Comparison of ENCODE assay signal across 15 cellular contexts in genomic region chr11:82906931-82907330, GRCh38. TPM values are rescaled to one million over a fixed set of nuclear protein-coding genes. Genes with fewer than 3 reads are reported as not detected.
DNase-seq lines count a peak whose midpoint lies in the region; ATAC-seq and TF ChIP-seq lines count a peak whose summit lies in the region.
"Had no signal": no experiment of that assay in that cellular context is flagged by ENCODE, and none has a peak within 500 bp of the region (broad histone marks: within the 10 kb centered on the region; RNA-seq: fewer than 3 reads in every experiment).

No MANE protein-coding gene starts in this region.

- H3K27me3 Mint-ChIP-seq in neural crest cell (ENCODE audit: low read depth): no peaks in the 10 kb centered on the region
- H3K27me3 Mint-ChIP-seq: activated CD4-positive, alpha-beta T cell treated with anti-CD3 and anti-CD28 coated beads, Interleukin-2, amount 10 ng/mL, durations not matched to agents 7 days and 5 days; brain had no signal

- peak overlapping the region; percentile 69 for H3K27ac ChIP-seq in OCI-LY1 (ENCODE audit: low read depth, low read length, poor library complexity, severe bottlenecking)
- H3K27ac ChIP-seq: vagina had no signal

- DNase-seq in EH (ENCODE audit: low read depth) (peak; percentile 9), choroid plexus epithelial cell (ENCODE audit: low read depth) (peak; percentile 25), neural crest cell (ENCODE audit: low read depth, low spot score) (no peak), left colon (no peak), AML-193 (lab: John Stamatoyannopoulos, UW) (no peak)
- DNase-seq in activated CD8-positive, alpha-beta memory T cell treated with anti-CD3 and anti-CD28 coated beads, Interleukin-2, amount 50 U/mL, for 48 hours: no peak
- DNase-seq: activated CD4-positive, alpha-beta T cell treated with anti-CD3 and anti-CD28 coated beads, Interleukin-2, amount 10 ng/mL, durations not matched to agents 7 days and 5 days; glutamatergic neuron; MG63; RPMI8226; stimulated activated CD4-positive, alpha-beta T cell treated with anti-CD3 and anti-CD28 coated beads, Interleukin-4, amount 100 ng/mL, for 1 hour had no signal

- TF ChIP-seq CTCF in OCI-LY1 (IDR thresholded peaks at IDR 0.05; ENCODE audit: low read length) (no peak), choroid plexus epithelial cell (conservative IDR thresholded peaks at IDR 0.05; ENCODE audit: low read depth, low read length) (no peak), neural crest cell (conservative IDR thresholded peaks at IDR 0.05) (no peak)

- peak overlapping the region; percentile 20 for H3K4me3 Mint-ChIP-seq in neural crest cell
- H3K4me3 Mint-ChIP-seq: activated CD4-positive, alpha-beta T cell treated with anti-CD3 and anti-CD28 coated beads, Interleukin-2, amount 10 ng/mL, durations not matched to agents 7 days and 5 days had no signal

- H3K27me3 ChIP-seq in OCI-LY1 (ENCODE audit: insufficient read depth, low read length): no peaks in the 10 kb centered on the region
- H3K27me3 ChIP-seq: MG63, vagina had no signal

- no peaks in the 10 kb centered on the region for H3K9me2 ChIP-seq in OCI-LY1 (ENCODE audit: low read depth, low read length)

- no peaks in the 10 kb centered on the region for H3F3A ChIP-seq in OCI-LY1 (ENCODE audit: insufficient read depth, low read length)

- H3K79me2 ChIP-seq in OCI-LY1 (ENCODE audit: insufficient read depth, low read length): peaks cover 85% of the 10 kb centered on the region

- intact Hi-C loops in left colon (cut with DNase I, micrococcal nuclease): loop anchor here in 1 of 2 donors (10.0 kb wide), 3 partner anchors 168 to 348 kb away; partner anchors contain the start of genes ANKRD42 and RAB30

- H3K4me1 Mint-ChIP-seq in neural crest cell: peaks cover 44% of the 10 kb centered on the region

- H3K4me3 ChIP-seq in OCI-LY1 (ENCODE audit: low read depth, low read length, poor library complexity, severe bottlenecking) (no peak overlapping the region), choroid plexus epithelial cell (ENCODE audit: low read depth, low read length) (peak overlapping the region; percentile 45)
- H3K4me3 ChIP-seq: MG63, vagina had no signal

- peak overlapping the region; percentile 42 for H3K9ac ChIP-seq in OCI-LY1 (ENCODE audit: low read length)

- peak overlapping the region; percentile 51 for H3K4me2 ChIP-seq in OCI-LY1 (ENCODE audit: low read length)

- H3K27ac Mint-ChIP-seq in neural crest cell (ENCODE audit: unreplicated experiment): no peak overlapping the region
- H3K27ac Mint-ChIP-seq: activated CD4-positive, alpha-beta T cell treated with anti-CD3 and anti-CD28 coated beads, Interleukin-2, amount 10 ng/mL, durations not matched to agents 7 days and 5 days; activated naive CD4-positive, alpha-beta T cell treated with anti-CD3 and anti-CD28 coated beads, Interleukin-2, amount 50 U/mL, for 72 hours had no signal

- H3K9me3 ChIP-seq in OCI-LY1 (ENCODE audit: low read length): peaks cover 6% of the 10 kb centered on the region; the same call in 1 of the 2 replicates
- H3K9me3 ChIP-seq: vagina had no signal

- H2AFZ ChIP-seq in OCI-LY1 (ENCODE audit: low read length): no peak overlapping the region

- H3K36me3 ChIP-seq in OCI-LY1 (ENCODE audit: insufficient read depth, low read length): peaks cover 14% of the 10 kb centered on the region
- H3K36me3 ChIP-seq: vagina had no signal

- H4K20me1 ChIP-seq in OCI-LY1 (ENCODE audit: insufficient read depth, low read length): no peaks in the 10 kb centered on the region

- no peak for ATAC-seq in left colon
- ATAC-seq: activated naive CD4-positive, alpha-beta T cell treated with anti-CD3 and anti-CD28 coated beads, Interleukin-2, amount 50 U/mL, for 72 hours had no signal

- peaks cover 5% of the 10 kb centered on the region for H3K9me3 Mint-ChIP-seq in neural crest cell

- peaks cover 9% of the 10 kb centered on the region for H3K36me3 Mint-ChIP-seq in neural crest cell (ENCODE audit: low read depth)
- H3K36me3 Mint-ChIP-seq: brain had no signal

- H3K4me1 ChIP-seq in OCI-LY1 (ENCODE audit: insufficient read depth, low read length, severe bottlenecking): peaks cover 68% of the 10 kb centered on the region
- H3K4me1 ChIP-seq: vagina had no signal

RNA-seq across cellular contexts. Expression of gene DDIAS, which starts 5.4 kb away (rescaled TPM):
- total RNA-seq in neural crest cell (22.1 and 23.2 TPM in 2 replicates), left colon (1 to 10 TPM in 1 of 2 donors, under 1 TPM in 1; 0.84 to 2.5 TPM)

RNA-seq across cellular contexts. Expression of gene PRCP, which starts 6.7 kb away (rescaled TPM):
- 57.7 and 59.8 TPM in 2 replicates for total RNA-seq in neural crest cell
- 10 to 100 TPM; 27.4 to 47.9 TPM for total RNA-seq in left colon

Comparison
In these comparisons a context has a peak if more than half of its experiments do, and no peak if none do; other contexts are left out.
1. DNase-seq: peak in EH (single experiment) and choroid plexus epithelial cell (single experiment); none in neural crest cell (single experiment), activated CD8-positive, alpha-beta memory T cell treated with anti-CD3 and anti-CD28 coated beads, Interleukin-2, amount 50 U/mL, for 48 hours (single experiment), left colon (0 of 2) and AML-193 (0 of 2).